Comparison of ENCODE assay signal across 16 cellular contexts in genomic region chr1:107625405-107626029, GRCh38.
"Had no signal": no experiment of that assay in that cellular context is flagged by ENCODE, and none has a peak within 500 bp of the region (broad histone marks: within the 10 kb centered on the region; RNA-seq: fewer than 3 reads in every experiment).

No MANE protein-coding gene starts in this region.

- H3K27ac ChIP-seq: epithelial cell of prostate, foreskin keratinocyte, left ventricle myocardium inferior, lower lobe of right lung, thyroid gland, upper lobe of left lung had no signal

- H3K4me3 ChIP-seq: esophagus squamous epithelium, left ventricle myocardium inferior, lower lobe of right lung, thyroid gland, upper lobe of left lung had no signal

- DNase-seq: cerebellar nuclear complex; effector memory CD8-positive, alpha-beta T cell; esophagus squamous epithelium; foreskin keratinocyte; kidney; left cardiac atrium; left ventricle myocardium inferior; lower lobe of right lung; right cardiac atrium; small intestine; stimulated activated CD4-positive, alpha-beta T cell treated with anti-CD3 and anti-CD28 coated beads, Interleukin-2, amount 100 ng/mL, for 48 hours; stimulated activated naive CD4-positive, alpha-beta T cell treated with Interleukin-2 at 50 U/mL for 16 hours; thyroid gland; upper lobe of left lung had no signal

- H3K27me3 ChIP-seq: esophagus squamous epithelium, foreskin keratinocyte, thyroid gland, upper lobe of left lung had no signal

- H3K9me3 ChIP-seq: esophagus squamous epithelium, left ventricle myocardium inferior, lower lobe of right lung, thyroid gland, upper lobe of left lung had no signal

- ATAC-seq: effector memory CD8-positive, alpha-beta T cell; foreskin keratinocyte; left cardiac atrium; lower lobe of right lung; natural killer cell treated with Interleukin-12 subunit alpha and Interleukin-12 subunit beta and Interleukin-15 and Interleukin-18, amount 100 ng/mL, for 72 hours; right cardiac atrium had no signal

- H3K36me3 ChIP-seq: left ventricle myocardium inferior, lower lobe of right lung, thyroid gland, upper lobe of left lung had no signal

- H3K4me1 ChIP-seq: left ventricle myocardium inferior, lower lobe of right lung, thyroid gland, upper lobe of left lung had no signal
